ENCODE assay signal across 8 cellular contexts in genomic region chr10:61904711-61905445, GRCh38. TPM values are rescaled to one million over a fixed set of nuclear protein-coding genes. Genes with fewer than 3 reads are reported as not detected.
A peak's percentile ranks its signal among the peaks of the same experiment; 100 is the strongest.
DNase-seq lines count a peak whose midpoint lies in the region; ATAC-seq and TF ChIP-seq lines count a peak whose summit lies in the region.

No MANE protein-coding gene starts in this region.

- no peak overlapping the region for H2BK5ac ChIP-seq in mesendoderm (ENCODE audit: low read length)

- H2BK15ac ChIP-seq in mesendoderm (replicated peaks; ENCODE audit: low read depth) = no peak overlapping the region

- H3K18ac ChIP-seq in mesendoderm (ENCODE audit: low read length) = no peak overlapping the region

- H3K79me1 ChIP-seq in mesendoderm (ENCODE audit: low read length) = no peaks in the 10 kb centered on the region

- H3K23ac ChIP-seq in mesendoderm (ENCODE audit: low read length) = no peak overlapping the region

- H4K8ac ChIP-seq in mesendoderm (ENCODE audit: low read depth, low read length) = no peak overlapping the region

- no CpG with 5 or more reads among the region's 5 CpGs for WGBS in mesendoderm (ENCODE audit: extremely low coverage, insufficient coverage, low lambda C conversion rate)
- 37% methylated on average over 5 of the region's 5 CpGs for WGBS in testis, 2 donors

- H3K9ac ChIP-seq in HUES6 (ENCODE audit: low read length) (no peak overlapping the region), mesendoderm (ENCODE audit: low read length) (no peak overlapping the region)

- peak; percentile 50 for ATAC-seq in GM21447 (IDR thresholded peaks at IDR 0.05; ENCODE audit: unreplicated experiment)

- H3K9me3 ChIP-seq in HUES6 (ENCODE audit: control insufficient read depth, insufficient read depth, low read depth, low read length) = no peaks in the 10 kb centered on the region
- no peaks in the 10 kb centered on the region for H3K9me3 ChIP-seq in testis

- H3K27me3 ChIP-seq in HUES6 (ENCODE audit: control insufficient read depth, insufficient read depth, low read length) = peaks cover 23% of the 10 kb centered on the region
- H3K27me3 ChIP-seq in mesendoderm (ENCODE audit: insufficient read depth, low read length, poor library complexity) = no peaks in the 10 kb centered on the region
- no peaks in the 10 kb centered on the region for H3K27me3 ChIP-seq in testis

- peaks cover 25% of the 10 kb centered on the region for H3K36me3 Mint-ChIP-seq in T-helper 2 cell treated with Interferon-gamma antibody and Interleukin-4, amounts not matched to agents 5 μg/mL and 100 μg/mL, for 36 hours (ENCODE audit: low read depth)
- peaks cover 3% of the 10 kb centered on the region for H3K36me3 Mint-ChIP-seq in chondrocyte (ENCODE audit: low read depth)

- TF ChIP-seq CTCF in chondrocyte (IDR thresholded peaks at IDR 0.05) (peak; percentile 79), testis (IDR thresholded peaks at IDR 0.05) (no peak)

- no peaks in the 10 kb centered on the region for H3K27me3 Mint-ChIP-seq in T-helper 2 cell treated with Interferon-gamma antibody and Interleukin-4, amounts not matched to agents 5 μg/mL and 100 μg/mL, for 36 hours (ENCODE audit: low read depth)
- H3K27me3 Mint-ChIP-seq in chondrocyte (ENCODE audit: low read depth) = no peaks in the 10 kb centered on the region

- no peak overlapping the region for H3K4ac ChIP-seq in mesendoderm (ENCODE audit: low read depth, low read length)

- H3K56ac ChIP-seq in mesendoderm (ENCODE audit: low read length) = no peak overlapping the region

- H3K4me1 ChIP-seq in HUES6 (ENCODE audit: control insufficient read depth, insufficient read depth, low read length) (peaks cover 8% of the 10 kb centered on the region; the same call in 1 of the 2 replicates), mesendoderm (ENCODE audit: control insufficient read depth, low read depth, low read length) (no peaks in the 10 kb centered on the region), testis (peaks cover 9% of the 10 kb centered on the region)

- H3K4me2 ChIP-seq in mesendoderm (ENCODE audit: low read length) = no peak overlapping the region

- no peak for TF ChIP-seq POLR2A in testis (IDR thresholded peaks at IDR 0.05)

- no peak overlapping the region for H4K5ac ChIP-seq in mesendoderm (ENCODE audit: low read length)

- H2BK120ac ChIP-seq in mesendoderm (ENCODE audit: low read depth, low read length) = no peak overlapping the region

- H3K4me3 ChIP-seq in HUES6 (ENCODE audit: low read depth, low read length) (peak overlapping the region; percentile 91), mesendoderm (ENCODE audit: low read length) (no peak overlapping the region), testis (no peak overlapping the region)

- no peaks in the 10 kb centered on the region for H3K9me3 Mint-ChIP-seq in T-helper 2 cell treated with Interferon-gamma antibody and Interleukin-4, amounts not matched to agents 5 μg/mL and 100 μg/mL, for 36 hours
- no peaks in the 10 kb centered on the region for H3K9me3 Mint-ChIP-seq in chondrocyte (ENCODE audit: low read depth)

- peak overlapping the region; percentile 94 for H3K4me3 Mint-ChIP-seq in T-helper 2 cell treated with Interferon-gamma antibody and Interleukin-4, amounts not matched to agents 5 μg/mL and 100 μg/mL, for 36 hours
- H3K4me3 Mint-ChIP-seq in chondrocyte (ENCODE audit: unreplicated experiment) = peak overlapping the region; percentile 88

- intact Hi-C loops in testis (cut with DNase I; ENCODE audit: low total_unique reads) = no loop called here

- H3K79me2 ChIP-seq in mesendoderm (ENCODE audit: control insufficient read depth, insufficient read depth, low read length) = no peaks in the 10 kb centered on the region

- DNase-seq in DMS 273 (lab: John Stamatoyannopoulos, UW; ENCODE audit: unreplicated experiment) (peak; percentile 49), DMS 273 treated with DMSO at 0.1 percent for 48 hours (lab: John Stamatoyannopoulos, UW) (no peak), chondrocyte (ENCODE audit: low spot score) (no peak), mesendoderm (peak; percentile 87), testis (peak; percentile 36)
- DNase-seq in T-helper 2 cell treated with Interferon-gamma antibody and Interleukin-4, amounts not matched to agents 5 μg/mL and 100 μg/mL, for 36 hours (ENCODE audit: low spot score) = peak; percentile 51

- H3K27ac Mint-ChIP-seq in T-helper 2 cell treated with Interferon-gamma antibody and Interleukin-4, amounts not matched to agents 5 μg/mL and 100 μg/mL, for 36 hours = peak overlapping the region; percentile 97
- peak overlapping the region; percentile 97 for H3K27ac Mint-ChIP-seq in chondrocyte (ENCODE audit: unreplicated experiment)

- no peak overlapping the region for H3K27ac ChIP-seq in HUES6 (ENCODE audit: low read depth, low read length)
- H3K27ac ChIP-seq in mesendoderm (ENCODE audit: low read depth, low read length) = no peak overlapping the region
- H3K27ac ChIP-seq in testis = peak overlapping the region; percentile 89 to 97

- H2AK5ac ChIP-seq in mesendoderm (ENCODE audit: low read length) = no peak overlapping the region

- H3K36me3 ChIP-seq in HUES6 (ENCODE audit: control insufficient read depth, insufficient read depth, low read length) (no peaks in the 10 kb centered on the region), mesendoderm (ENCODE audit: control insufficient read depth, insufficient read depth, low read length) (no peaks in the 10 kb centered on the region), testis (ENCODE audit: low read depth, missing control alignments) (no peaks in the 10 kb centered on the region)

- peaks cover 24% of the 10 kb centered on the region for H3K4me1 Mint-ChIP-seq in T-helper 2 cell treated with Interferon-gamma antibody and Interleukin-4, amounts not matched to agents 5 μg/mL and 100 μg/mL, for 36 hours (ENCODE audit: low read depth)
- H3K4me1 Mint-ChIP-seq in chondrocyte (ENCODE audit: low read depth) = peaks cover 26% of the 10 kb centered on the region

RNA-seq across cellular contexts. Expression of gene ARID5B, which starts 3.4 kb away (rescaled TPM):
- total RNA-seq in chondrocyte (75.2 to 95.2 TPM (median 93.6 TPM) in 3 replicates), testis (10 to 100 TPM; 52.1 to 73.6 TPM)
- 2.1 TPM for polyA plus RNA-seq in mesendoderm (2013, experiment 1 of 2)
- 2.0 TPM for polyA plus RNA-seq in mesendoderm (2013, experiment 2 of 2)
- polyA plus RNA-seq in testis (ENCODE audit: insufficient read depth, low read depth, low replicate concordance) = 14.3 TPM

Comparison
In these comparisons a context has a peak if more than half of its experiments do, and no peak if none do; other contexts are left out.
1. DNase-seq: peak in DMS 273 (single experiment), T-helper 2 cell treated with Interferon-gamma antibody and Interleukin-4, amounts not matched to agents 5 μg/mL and 100 μg/mL, for 36 hours (single experiment), mesendoderm (single experiment) and testis (single experiment); none in DMS 273 treated with DMSO at 0.1 percent for 48 hours (single experiment) and chondrocyte (single experiment).
2. H3K27ac ChIP-seq: peak in testis (2 of 2); none in HUES6 (single experiment) and mesendoderm (single experiment).